Comparison of ENCODE assay signal across 1 cellular context in the genomic region with DNA sequence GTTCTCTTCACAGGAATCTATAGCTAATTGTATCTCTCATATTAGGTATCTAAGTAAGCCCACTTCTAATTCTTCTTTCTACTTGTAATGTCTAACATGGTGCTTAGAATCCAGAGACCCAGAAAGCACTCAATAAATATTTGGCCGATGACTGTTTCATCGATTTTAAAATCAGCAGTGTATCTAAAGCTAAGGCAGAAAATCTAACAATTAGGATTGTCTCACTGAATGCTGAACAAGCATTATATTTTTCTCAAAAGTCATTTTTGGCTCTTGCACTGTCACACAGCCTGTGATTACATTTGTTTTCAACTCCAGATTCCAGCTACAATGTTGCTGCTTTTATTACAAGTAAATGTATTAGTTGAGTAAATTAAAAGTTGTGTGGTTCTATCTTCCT.
TF ChIP-seq lines count a peak whose summit lies in the region.

No MANE protein-coding gene starts in this region.

TF ChIP-seq in HepG2, 621 proteins besides CTCF, POLR2A, EP300 and RAD21:
- TF ChIP-seq, protein P1, sequence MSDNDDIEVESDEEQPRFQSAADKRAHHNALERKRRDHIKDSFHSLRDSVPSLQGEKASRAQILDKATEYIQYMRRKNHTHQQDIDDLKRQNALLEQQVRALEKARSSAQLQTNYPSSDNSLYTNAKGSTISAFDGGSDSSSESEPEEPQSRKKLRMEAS (IDR thresholded peaks at IDR 0.05): no peak
- no peak for TF ChIP-seq FOXP1 (IDR thresholded peaks at IDR 0.05)
- no peak for TF ChIP-seq FOXP1 (CRISPR knock-in tag; IDR thresholded peaks at IDR 0.05)
- no peak for TF ChIP-seq SMYD3 (CRISPR knock-in tag; IDR thresholded peaks at IDR 0.05)
- TF ChIP-seq MAFK (conservative IDR thresholded peaks at IDR 0.05 in 1 of 2, IDR thresholded peaks at IDR 0.05 in 1 of 2; ENCODE audit: low read length in 2 of 2): peak; percentile 46 to 52
- no peak for TF ChIP-seq HDAC2 (CRISPR knock-in tag; IDR thresholded peaks at IDR 0.05)
- TF ChIP-seq ZFP36 (IDR thresholded peaks at IDR 0.05; ENCODE audit: borderline replicate concordance, low read depth, low read length, partially characterized antibody): no peak
- TF ChIP-seq DR1 (CRISPR knock-in tag; IDR thresholded peaks at IDR 0.05): no peak
- TF ChIP-seq, protein P2, sequence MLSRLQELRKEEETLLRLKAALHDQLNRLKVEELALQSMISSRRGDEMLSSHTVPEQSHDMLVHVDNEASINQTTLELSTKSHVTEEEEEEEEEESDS (CRISPR knock-in tag; IDR thresholded peaks at IDR 0.05; ENCODE audit: borderline replicate concordance): no peak
- TF ChIP-seq, protein P3, sequence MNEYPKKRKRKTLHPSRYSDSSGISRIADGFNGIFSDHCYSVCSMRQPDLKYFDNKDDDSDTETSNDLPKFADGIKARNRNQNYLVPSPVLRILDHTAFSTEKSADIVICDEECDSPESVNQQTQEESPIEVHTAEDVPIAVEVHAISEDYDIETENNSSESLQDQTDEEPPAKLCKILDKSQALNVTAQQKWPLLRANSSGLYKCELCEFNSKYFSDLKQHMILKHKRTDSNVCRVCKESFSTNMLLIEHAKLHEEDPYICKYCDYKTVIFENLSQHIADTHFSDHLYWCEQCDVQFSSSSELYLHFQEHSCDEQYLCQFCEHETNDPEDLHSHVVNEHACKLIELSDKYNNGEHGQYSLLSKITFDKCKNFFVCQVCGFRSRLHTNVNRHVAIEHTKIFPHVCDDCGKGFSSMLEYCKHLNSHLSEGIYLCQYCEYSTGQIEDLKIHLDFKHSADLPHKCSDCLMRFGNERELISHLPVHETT (CRISPR knock-in tag; conservative IDR thresholded peaks at IDR 0.05): no peak
- peak; percentile 22; the same call in 1 of the 2 replicates for TF ChIP-seq MAFF (IDR thresholded peaks at IDR 0.05; ENCODE audit: low read depth, low read length)
- TF ChIP-seq, protein P4, sequence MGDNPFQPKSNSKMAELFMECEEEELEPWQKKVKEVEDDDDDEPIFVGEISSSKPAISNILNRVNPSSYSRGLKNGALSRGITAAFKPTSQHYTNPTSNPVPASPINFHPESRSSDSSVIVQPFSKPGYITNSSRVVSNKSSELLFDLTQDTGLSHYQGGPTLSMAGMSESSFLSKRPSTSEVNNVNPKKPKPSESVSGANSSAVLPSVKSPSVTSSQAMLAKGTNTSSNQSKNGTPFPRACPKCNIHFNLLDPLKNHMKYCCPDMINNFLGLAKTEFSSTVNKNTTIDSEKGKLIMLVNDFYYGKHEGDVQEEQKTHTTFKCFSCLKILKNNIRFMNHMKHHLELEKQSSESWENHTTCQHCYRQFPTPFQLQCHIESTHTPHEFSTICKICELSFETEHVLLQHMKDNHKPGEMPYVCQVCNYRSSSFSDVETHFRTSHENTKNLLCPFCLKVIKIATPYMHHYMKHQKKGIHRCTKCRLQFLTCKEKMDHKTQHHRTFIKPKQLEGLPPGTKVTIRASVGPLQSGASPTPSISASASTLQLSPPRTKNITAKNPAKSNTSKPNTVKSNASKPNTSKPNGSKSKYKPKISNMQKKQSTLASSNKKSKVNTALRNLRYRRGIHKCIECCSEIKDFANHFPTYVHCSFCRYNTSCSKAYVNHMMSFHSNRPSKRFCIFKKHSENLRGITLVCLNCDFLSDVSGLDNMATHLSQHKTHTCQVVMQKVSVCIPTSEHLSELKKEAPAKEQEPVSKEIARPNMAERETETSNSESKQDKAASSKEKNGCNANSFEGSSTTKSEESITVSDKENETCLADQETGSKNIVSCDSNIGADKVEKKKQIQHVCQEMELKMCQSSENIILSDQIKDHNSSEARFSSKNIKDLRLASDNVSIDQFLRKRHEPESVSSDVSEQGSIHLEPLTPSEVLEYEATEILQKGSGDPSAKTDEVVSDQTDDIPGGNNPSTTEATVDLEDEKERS (CRISPR knock-in tag; IDR thresholded peaks at IDR 0.05): no peak
- TF ChIP-seq ATRX (CRISPR knock-in tag; IDR thresholded peaks at IDR 0.05; ENCODE audit: borderline replicate concordance): no peak
- no peak for TF ChIP-seq SIX1 (CRISPR knock-in tag; IDR thresholded peaks at IDR 0.05; ENCODE audit: borderline replicate concordance)
- no peak for TF ChIP-seq ZFP36L2 (CRISPR knock-in tag; IDR thresholded peaks at IDR 0.05)
- TF ChIP-seq, protein P5, sequence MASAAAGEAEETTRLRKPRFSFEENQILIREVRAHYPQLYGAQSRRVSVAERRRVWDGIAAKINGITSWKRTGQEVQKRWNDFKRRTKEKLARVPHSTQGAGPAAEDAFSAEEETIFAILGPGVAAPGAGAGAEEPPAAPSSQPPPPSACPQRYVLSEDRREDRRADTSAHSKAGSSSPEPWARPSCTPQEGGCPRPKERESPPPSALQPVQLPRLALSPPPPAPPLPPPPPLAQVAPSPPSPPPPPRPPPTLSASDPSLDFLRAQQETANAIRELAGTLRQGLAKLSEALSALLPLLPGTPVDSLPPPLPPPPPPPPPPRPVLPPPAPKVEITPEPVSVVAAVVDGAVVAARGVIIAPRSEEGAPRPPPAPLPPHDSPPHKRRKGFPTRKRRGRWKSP (CRISPR knock-in tag; IDR thresholded peaks at IDR 0.05): no peak
- TF ChIP-seq MATR3 (CRISPR knock-in tag; IDR thresholded peaks at IDR 0.05): no peak
- no peak for TF ChIP-seq YEATS2 (CRISPR knock-in tag; IDR thresholded peaks at IDR 0.05; ENCODE audit: borderline replicate concordance)
- TF ChIP-seq NKX3-1 (CRISPR knock-in tag; IDR thresholded peaks at IDR 0.05): no peak
